Comparison of ENCODE assay signal across 17 cellular contexts in the genomic region with DNA sequence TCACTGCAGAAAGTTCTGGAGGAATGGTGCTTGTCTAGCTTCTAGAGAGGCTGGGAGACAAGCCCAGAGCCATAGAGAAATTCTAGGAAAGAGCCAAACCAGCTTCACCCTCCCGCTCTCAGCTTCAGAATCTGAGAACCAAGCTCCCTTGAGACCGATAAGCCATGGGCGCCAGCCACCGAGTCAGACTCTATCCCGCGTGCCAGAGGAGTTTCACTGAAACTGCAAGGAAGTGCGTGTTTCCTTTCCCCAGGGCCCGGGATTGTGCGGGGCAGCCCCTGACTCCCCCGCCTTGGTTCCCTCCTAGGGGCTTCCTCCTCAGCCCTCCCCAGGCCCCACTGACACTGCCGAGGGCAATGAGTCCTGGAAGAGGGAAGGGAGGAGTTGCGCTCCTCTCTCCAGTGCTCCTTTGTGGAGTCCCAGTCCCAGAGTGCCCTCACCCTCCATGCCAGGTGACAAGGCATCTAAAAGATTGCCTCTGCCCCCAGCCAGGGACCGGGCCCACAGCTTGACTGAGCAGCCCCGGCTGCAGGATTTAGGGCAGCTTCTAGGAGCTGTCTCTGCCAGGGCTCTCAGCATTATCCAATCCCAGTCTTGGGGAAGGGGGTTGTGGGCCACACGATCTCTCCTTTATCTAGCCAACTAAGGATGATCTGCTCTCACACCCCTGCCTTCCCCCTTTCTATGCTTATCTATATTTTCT. TPM values are rescaled to one million over a fixed set of nuclear protein-coding genes. Genes with fewer than 3 reads are reported as not detected.
DNase-seq lines count a peak whose midpoint lies in the region; ATAC-seq, FAIRE-seq and TF ChIP-seq lines count a peak whose summit lies in the region.
"Had no signal": no experiment of that assay in that cellular context is flagged by ENCODE, and none has a peak within 500 bp of the region (broad histone marks: within the 10 kb centered on the region; RNA-seq: fewer than 3 reads in every experiment).

No MANE protein-coding gene starts in this region.

- H3K9ac ChIP-seq in H1 (replicated peaks in 1 of 4; ENCODE audit: extremely low read depth in 1 of 4, low read depth in 3 of 4, low read length in 3 of 4), result no peak overlapping the region

- no peak overlapping the region for H3K4ac ChIP-seq in H1 (replicated peaks; ENCODE audit: insufficient read length, low read depth, low read length)

- no peak overlapping the region; the same call in 1 of the 2 replicates for H4K8ac ChIP-seq in H1 (ENCODE audit: extremely low read depth, insufficient read depth, low read length)

- H3K14ac ChIP-seq in H1 (ENCODE audit: insufficient read length), result no peak overlapping the region

- H3K23ac ChIP-seq in H1 (ENCODE audit: insufficient read length), result no peak overlapping the region

- H3K79me2 ChIP-seq in H1 (ENCODE audit: control insufficient read depth in 1 of 2, insufficient read depth in 2 of 2, low read length in 2 of 2), result no peaks in the 10 kb centered on the region

- no peak overlapping the region for H3K4me2 ChIP-seq in H1 (ENCODE audit: insufficient read depth in 1 of 2, low read depth in 2 of 2, low read length in 2 of 2)

- H2AK5ac ChIP-seq in H1 (ENCODE audit: low read depth, low read length), result peak overlapping the region; percentile 82; the same call in 1 of the 2 replicates

- no peak for TF ChIP-seq EP300 in H1 (IDR thresholded peaks at IDR 0.05; ENCODE audit: borderline replicate concordance in 1 of 2, low read depth in 2 of 2, low read length in 2 of 2)

- no peak overlapping the region for H3K56ac ChIP-seq in H1 (replicated peaks; ENCODE audit: insufficient read length, low read depth, low read length)

- no peak for FAIRE-seq in H1 (lab: Jason Lieb, UNC)
- FAIRE-seq: GM19239 had no signal

- H2AFZ ChIP-seq in H1 (ENCODE audit: low read length), result no peak overlapping the region

- H3K27me3 ChIP-seq in right cardiac atrium (ENCODE audit: control insufficient read depth, insufficient read depth) (no peaks in the 10 kb centered on the region), left ventricle myocardium inferior (ENCODE audit: low read depth) (peaks cover 4% of the 10 kb centered on the region), H1 (replicated peaks in 1 of 4; ENCODE audit: control insufficient read depth in 3 of 4, extremely low read depth in 1 of 4, insufficient read depth in 3 of 4, low read length in 3 of 4) (peaks cover 2 to 17% (median 13%) of the 10 kb centered on the region in 4 experiments; a peak in 6 of 7 replicates), tibial artery (no peaks in the 10 kb centered on the region)
- H3K27me3 ChIP-seq: BE2C had no signal

- no peak overlapping the region for H3K27ac ChIP-seq in right cardiac atrium (ENCODE audit: low read length)
- H3K27ac ChIP-seq in left ventricle myocardium inferior (replicated peaks), result no peak overlapping the region
- H3K27ac ChIP-seq in KOPT-K1 (ENCODE audit: low read depth, low read length, poor library complexity, severe bottlenecking), result peak overlapping the region; percentile 78
- no peak overlapping the region for H3K27ac ChIP-seq in H1 (ENCODE audit: low read depth, low read length)
- peak overlapping the region; percentile 15 to 24 for H3K27ac ChIP-seq in tibial artery
- H3K27ac ChIP-seq: HL-60 had no signal

- peak; percentile 21 to 62 for ATAC-seq in right cardiac atrium

- no peak for TF ChIP-seq CTCF in left ventricle myocardium inferior (IDR thresholded peaks at IDR 0.05; ENCODE audit: borderline replicate concordance)
- TF ChIP-seq CTCF in H1 (IDR thresholded peaks at IDR 0.05; ENCODE audit: control extremely low read depth in 1 of 3, insufficient read depth in 1 of 3, low read depth in 1 of 3, low read length in 3 of 3), result no peak
- no peak for TF ChIP-seq CTCF in tibial artery (IDR thresholded peaks at IDR 0.05)

- H3K4me1 ChIP-seq in right cardiac atrium (ENCODE audit: control insufficient read depth, insufficient read depth, low read length) (no peaks in the 10 kb centered on the region), left ventricle myocardium inferior (no peaks in the 10 kb centered on the region), H1 (replicated peaks in 1 of 4; ENCODE audit: control insufficient read depth in 3 of 4, insufficient read depth in 4 of 4, low read length in 3 of 4) (peaks cover 6 to 23% (median 21%) of the 10 kb centered on the region in 4 experiments), tibial artery (peaks cover 0 to 43% (median 32%) of the 10 kb centered on the region in 4 donors)

- H3K23me2 ChIP-seq in H1 (ENCODE audit: low read depth, low read length), result no peaks in the 10 kb centered on the region

- no peak overlapping the region for H4K5ac ChIP-seq in H1 (ENCODE audit: insufficient read length, low read depth, low read length)

- no peak overlapping the region for H2BK5ac ChIP-seq in H1 (ENCODE audit: low read depth, low read length)

- POLR2A ChIA-PET in H1 (lab: Charles Lee; ENCODE audit: partially characterized antibody), result no interaction called here

- peak; percentile 72 to 87 (median 82) for DNase-seq in right cardiac atrium
- no peak for DNase-seq in left ventricle myocardium inferior
- DNase-seq in H1 (ENCODE audit: low read depth in 1 of 2, low spot score in 2 of 2), result no peak
- DNase-seq in tibial artery, result peak in 1 of 2 donors; percentile 87
- no peak for DNase-seq in islet precursor cell
- no peak for DNase-seq in DMS53 (lab: John Stamatoyannopoulos, UW)
- DNase-seq in NCI-H69 (lab: John Stamatoyannopoulos, UW), result no peak
- DNase-seq: BE2C, HFFc6, NCI-H1092 treated with DMSO at 0.1 percent for 48 hours, NCI-H1694, NCI-H345, NCI-H748 treated with DMSO at 0.1 percent for 48 hours, SHP77 had no signal

- H3K36me3 ChIP-seq in left ventricle myocardium inferior (no peaks in the 10 kb centered on the region), KOPT-K1 (ENCODE audit: insufficient read depth, low read length) (no peaks in the 10 kb centered on the region), H1 (ENCODE audit: control insufficient read depth in 2 of 4, insufficient read depth in 4 of 4, low read length in 3 of 4) (no peaks in the 10 kb centered on the region), tibial artery (no peaks in the 10 kb centered on the region)
- H3K36me3 ChIP-seq: BE2C had no signal

- no peak for TF ChIP-seq POLR2A in H1 (IDR thresholded peaks at IDR 0.05; ENCODE audit: control extremely low read depth in 1 of 2, low read depth in 2 of 2, low read length in 2 of 2)

- H2BK15ac ChIP-seq in H1 (ENCODE audit: low read length), result peak overlapping the region; percentile 66; the same call in 1 of the 2 replicates

- H3K4me3 ChIP-seq in right cardiac atrium (ENCODE audit: low read length) (no peak overlapping the region), left ventricle myocardium inferior (no peak overlapping the region), H1 (ENCODE audit: extremely low read depth in 1 of 4, insufficient read depth in 2 of 4, low read depth in 3 of 4, low read length in 4 of 4) (no peak overlapping the region), tibial artery (no peak overlapping the region)

- no peak overlapping the region for H2BK120ac ChIP-seq in H1 (replicated peaks; ENCODE audit: low read depth, low read length)

- TF ChIP-seq RAD21 in H1 (IDR thresholded peaks at IDR 0.05 in 1 of 2, conservative IDR thresholded peaks at IDR 0.05 in 1 of 2; ENCODE audit: low read depth in 2 of 2, low read length in 2 of 2), result no peak

- peak overlapping the region; percentile 9; the same call in 1 of the 2 replicates for H2BK12ac ChIP-seq in H1 (ENCODE audit: low read depth, low read length)

- H3K9me3 ChIP-seq in right cardiac atrium (ENCODE audit: control insufficient read depth, low read length), result no peaks in the 10 kb centered on the region
- no peaks in the 10 kb centered on the region for H3K9me3 ChIP-seq in left ventricle myocardium inferior (replicated peaks)
- H3K9me3 ChIP-seq in KOPT-K1 (ENCODE audit: insufficient read depth, low read length, poor library complexity, severe bottlenecking), result no peaks in the 10 kb centered on the region
- no peaks in the 10 kb centered on the region for H3K9me3 ChIP-seq in H1 (ENCODE audit: insufficient read depth in 2 of 2, low read depth in 1 of 2, low read length in 1 of 2)
- no peaks in the 10 kb centered on the region for H3K9me3 ChIP-seq in tibial artery
- H3K9me3 ChIP-seq: BE2C had no signal

- CTCF ChIA-PET in H1 (lab: Charles Lee; ENCODE audit: partially characterized antibody), result interaction anchor here (0.8 to 7.8 kb wide), 5 partner anchors 16 to 70 kb away, joined by 3 to 84 read pairs (median 3); a partner anchor contains a TSS

- no peak overlapping the region; the same call in 1 of the 2 replicates for H2BK20ac ChIP-seq in H1 (ENCODE audit: low read length)

- peaks cover 0 to 2% of the 10 kb centered on the region in 2 experiments for H4K20me1 ChIP-seq in H1 (replicated peaks in 1 of 2; ENCODE audit: control insufficient read depth in 1 of 2, insufficient read depth in 2 of 2, low read length in 2 of 2)

- H4K91ac ChIP-seq in H1 (replicated peaks; ENCODE audit: insufficient read length, low read length), result no peak overlapping the region

- no peaks in the 10 kb centered on the region for H3K79me1 ChIP-seq in H1 (ENCODE audit: low read depth, low read length)

- WGBS in right cardiac atrium, result 44% methylated on average over 15 of the region's 15 CpGs
- WGBS in H1 (ENCODE audit: extremely low coverage in 1 of 2, insufficient coverage in 1 of 2, insufficient read length in 1 of 2, insufficient replicate concordance in 2 of 2, low coverage in 1 of 2, low lambda C conversion rate in 2 of 2, missing lambda C conversion rate in 1 of 2), 2 experiments, result 90% methylated on average over 14 of the region's 15 CpGs; no CpG with 5 or more reads in 1 of the 2 experiments

- no peak overlapping the region; the same call in 1 of the 2 replicates for H3K18ac ChIP-seq in H1 (ENCODE audit: extremely low read depth, low read length)

- intact Hi-C loops in right cardiac atrium (cut with DNase I), result no loop called here
- intact Hi-C loops in left ventricle myocardium inferior (cut with micrococcal nuclease), result no loop called here
- intact Hi-C loops in tibial artery (cut with DNase I; ENCODE audit: low total_unique reads), result no loop called here

RNA-seq across cellular contexts. Expression of a gene that starts 18.4 kb away (rescaled TPM):
- 1 to 10 TPM; 1.3 to 4.0 (median 3.4) TPM for total RNA-seq in right cardiac atrium
- polyA plus RNA-seq in right cardiac atrium, result 4.4 TPM
- 3.0 TPM for total RNA-seq in left ventricle myocardium inferior
- 6.8 and 8.5 TPM in 2 replicates for total RNA-seq in H1 (2021; fragmentation: NEBNext Ultra II Directional; extraction: Animal tissue kit (Norgen Biotek cat#: 25700))
- polyA plus RNA-seq in H1 (2011; rRNA removed), result 4.7 and 5.7 TPM in 2 replicates
- polyA plus RNA-seq in H1 (2011; cell fraction: cytosol; rRNA removed), result 4.2 TPM
- 10.6 TPM for polyA plus RNA-seq in H1 (2011; cell fraction: nucleus; rRNA removed)
- polyA plus RNA-seq in H1 (2012, experiment 1 of 2), result 6.8 to 10.4 TPM (median 8.2 TPM) in 4 replicates
- 4.8 TPM for polyA plus RNA-seq in H1 (2012, experiment 2 of 2)
- 6.7 TPM for polyA plus RNA-seq in H1 (2013, experiment 1 of 2)
- polyA plus RNA-seq in H1 (2013, experiment 2 of 2), result 7.1 TPM
- 8.4 and 9.1 TPM in 2 replicates for polyA minus RNA-seq in H1 (2011; rRNA and poly(A)+ RNA removed)
- polyA minus RNA-seq in H1 (2011; cell fraction: cytosol; rRNA and poly(A)+ RNA removed), result 8.4 TPM
- 21.1 TPM for polyA minus RNA-seq in H1 (2011; cell fraction: nucleus; rRNA and poly(A)+ RNA removed)

Comparison
In these comparisons a context has a peak if more than half of its experiments do, and no peak if none do; other contexts are left out.
1. DNase-seq: peak in right cardiac atrium (3 of 3); none in left ventricle myocardium inferior (single experiment), H1 (0 of 2), islet precursor cell (single experiment), DMS53 (single experiment) and NCI-H69 (single experiment).
2. H3K27ac ChIP-seq: peak in KOPT-K1 (single experiment) and tibial artery (2 of 2); none in right cardiac atrium (single experiment), left ventricle myocardium inferior (single experiment) and H1 (single experiment).